In the genomic region with DNA sequence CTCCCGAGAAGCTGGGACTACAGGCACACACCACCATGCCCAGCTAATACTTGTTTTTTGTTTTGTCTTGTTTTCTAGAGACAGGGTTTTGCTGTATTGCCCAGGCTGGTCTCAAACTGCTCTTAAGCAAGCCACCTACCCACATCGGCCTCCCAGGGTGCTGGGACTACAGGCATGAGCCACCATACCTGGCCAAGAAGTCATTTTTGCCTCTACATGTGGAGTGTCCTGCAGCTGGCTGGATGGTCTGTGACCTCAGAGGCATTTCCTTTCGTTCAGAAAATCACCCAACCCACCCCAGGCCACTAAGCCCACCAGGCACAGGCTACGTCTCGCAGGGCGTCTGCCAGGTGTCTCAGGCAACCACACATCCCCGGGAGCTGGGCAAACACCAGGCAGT, we compare ENCODE assay signal across 15 cellular contexts. TPM values are rescaled to one million over a fixed set of nuclear protein-coding genes. Genes with fewer than 3 reads are reported as not detected.
DNase-seq lines count a peak whose midpoint lies in the region; ATAC-seq and TF ChIP-seq lines count a peak whose summit lies in the region.
"Had no signal": no experiment of that assay in that cellular context is flagged by ENCODE, and none has a peak within 500 bp of the region (broad histone marks: within the 10 kb centered on the region; RNA-seq: fewer than 3 reads in every experiment).

No MANE protein-coding gene starts in this region.

- no peak overlapping the region for H2BK15ac ChIP-seq in H9 (ENCODE audit: low read depth, low read length)
- no peak overlapping the region for H2BK15ac ChIP-seq in mesenchymal stem cell (ENCODE audit: low read depth, poor library complexity, severe bottlenecking)

- TF ChIP-seq EP300 in sigmoid colon (IDR thresholded peaks at IDR 0.05), result no peak

- no peak overlapping the region; the same call in 1 of the 2 replicates for H3K14ac ChIP-seq in H9 (ENCODE audit: insufficient read depth, low read length)
- no peak overlapping the region for H3K14ac ChIP-seq in mesenchymal stem cell (ENCODE audit: low read length in 2 of 2)

- peaks cover 2 to 14% of the 10 kb centered on the region in 2 experiments for H3K36me3 ChIP-seq in mesenchymal stem cell (ENCODE audit: control insufficient read depth in 1 of 2, insufficient read depth in 2 of 2, low read depth in 1 of 2, low read length in 2 of 2)
- no peaks in the 10 kb centered on the region for H3K36me3 ChIP-seq in sigmoid colon

- ATAC-seq in HG02840 (IDR thresholded peaks at IDR 0.05; ENCODE audit: low FRiP score, unreplicated experiment) (no peak), GM21528 (IDR thresholded peaks at IDR 0.05; ENCODE audit: low FRiP score, unreplicated experiment) (no peak), GM21447 (IDR thresholded peaks at IDR 0.05; ENCODE audit: unreplicated experiment) (no peak)
- ATAC-seq: CD8-positive, alpha-beta T cell had no signal

- H3K27me3 Mint-ChIP-seq in H9 (ENCODE audit: low read depth), result no peaks in the 10 kb centered on the region

- no peak overlapping the region for H3K56ac ChIP-seq in H9 (ENCODE audit: insufficient read length, low read depth, low read length)

- H2BK12ac ChIP-seq in H9 (ENCODE audit: insufficient read length, low read depth, low read length) (no peak overlapping the region), mesenchymal stem cell (ENCODE audit: low read length in 2 of 2) (peak overlapping the region in 1 of 2 experiments; percentile 45)

- H3K4me2 ChIP-seq in H9 (ENCODE audit: insufficient read depth, insufficient read length, low read length) (no peak overlapping the region), mesenchymal stem cell (ENCODE audit: low read length, poor library complexity, severe bottlenecking) (no peak overlapping the region)

- H3K79me2 ChIP-seq in H9 (ENCODE audit: insufficient read depth, low read length), result peaks cover 30% of the 10 kb centered on the region; the same call in 1 of the 2 replicates

- no peak overlapping the region for H4K91ac ChIP-seq in H9 (ENCODE audit: insufficient read length, low read depth, low read length)
- no peak overlapping the region for H4K91ac ChIP-seq in mesenchymal stem cell (ENCODE audit: low read length)

- peak; percentile 18 for DNase-seq in H9
- peak; percentile 60 for DNase-seq in coronary artery (ENCODE audit: low spot score)
- no peak for DNase-seq in mesenchymal stem cell
- peak; percentile 26 for DNase-seq in sigmoid colon
- DNase-seq in NCI-H510A (lab: John Stamatoyannopoulos, UW), result no peak
- DNase-seq: CD8-positive, alpha-beta T cell; COR-L47; DMS153; DMS79 treated with DMSO at 0.1 percent for 48 hours; GDM1; GM23248 had no signal

- H2BK120ac ChIP-seq in H9 (ENCODE audit: low read depth, low read length, poor library complexity, severe bottlenecking) (no peak overlapping the region), mesenchymal stem cell (ENCODE audit: low read depth, low read length) (peak overlapping the region; percentile 94)

- no peak for TF ChIP-seq CTCF in H9 (conservative IDR thresholded peaks at IDR 0.05)
- TF ChIP-seq CTCF in coronary artery (IDR thresholded peaks at IDR 0.05), result no peak
- no peak for TF ChIP-seq CTCF in sigmoid colon (IDR thresholded peaks at IDR 0.05)

- peaks cover 30 to 42% of the 10 kb centered on the region in 2 experiments for H3K4me1 Mint-ChIP-seq in H9

- no peak for TF ChIP-seq POLR2A in sigmoid colon (IDR thresholded peaks at IDR 0.05)

- intact Hi-C loops in sigmoid colon (cut with DNase I), result no loop called here

- H3K4ac ChIP-seq in H9 (ENCODE audit: low read depth, low read length) (no peak overlapping the region), mesenchymal stem cell (ENCODE audit: low read depth in 1 of 2, low read length in 2 of 2) (no peak overlapping the region)

- no peak overlapping the region for H4K5ac ChIP-seq in H9 (ENCODE audit: insufficient read length, low read depth, low read length)

- H3K36me3 Mint-ChIP-seq in H9 (ENCODE audit: insufficient read depth in 1 of 3, low read depth in 3 of 3), result peaks cover 10 to 39% (median 17%) of the 10 kb centered on the region in 3 experiments
- H3K36me3 Mint-ChIP-seq: CD14-positive monocyte; CD8-positive, alpha-beta T cell had no signal

- no CpG with 5 or more reads among the region's 7 CpGs for WGBS in H9 (ENCODE audit: extremely low coverage, insufficient read length, low lambda C conversion rate)
- 64% methylated on average over 6 of the region's 7 CpGs for WGBS in mesenchymal stem cell
- WGBS in sigmoid colon, 2 donors, result 79 to 93% methylated on average over 7 of the region's 7 CpGs

- H3K27ac Mint-ChIP-seq in H9, result no peak overlapping the region; a peak in 1 of 7 replicates
- H3K27ac Mint-ChIP-seq: CD14-positive monocyte; CD8-positive, alpha-beta T cell had no signal

- H3K9ac ChIP-seq in H9 (ENCODE audit: extremely low read depth, insufficient read length, low read length) (no peak overlapping the region), mesenchymal stem cell (ENCODE audit: low read length) (no peak overlapping the region)
- H3K9ac ChIP-seq: GM23248 had no signal

- no peaks in the 10 kb centered on the region for H3K9me3 Mint-ChIP-seq in H9
- H3K9me3 Mint-ChIP-seq: CD8-positive, alpha-beta T cell had no signal

- H3K4me3 Mint-ChIP-seq in H9, result no peak overlapping the region
- H3K4me3 Mint-ChIP-seq: CD14-positive monocyte; CD8-positive, alpha-beta T cell had no signal

- no peak overlapping the region for H2AFZ ChIP-seq in H9 (ENCODE audit: low read length)
- no peak overlapping the region for H2AFZ ChIP-seq in mesenchymal stem cell (ENCODE audit: low read depth, low read length)
- H2AFZ ChIP-seq: GM23248 had no signal

- no peak overlapping the region for H3K27ac ChIP-seq in H9 (ENCODE audit: insufficient read length, low read depth, low read length)
- H3K27ac ChIP-seq in coronary artery, result no peak overlapping the region
- H3K27ac ChIP-seq in mesenchymal stem cell (ENCODE audit: low read length, poor library complexity, severe bottlenecking), result no peak overlapping the region
- no peak overlapping the region for H3K27ac ChIP-seq in sigmoid colon
- H3K27ac ChIP-seq: GM23248 had no signal

- H3K23me2 ChIP-seq in H9 (ENCODE audit: insufficient read length, low read depth, low read length, poor library complexity, severe bottlenecking), result no peaks in the 10 kb centered on the region

- H2BK5ac ChIP-seq in H9 (ENCODE audit: insufficient read length, low read length) (no peak overlapping the region), mesenchymal stem cell (ENCODE audit: low read depth, low read length, poor library complexity, severe bottlenecking) (no peak overlapping the region)

- H3K27me3 ChIP-seq in H9 (ENCODE audit: insufficient read depth, low read length) (no peaks in the 10 kb centered on the region), mesenchymal stem cell (ENCODE audit: control insufficient read depth in 1 of 2, insufficient read depth in 1 of 2, low read length in 2 of 2) (no peaks in the 10 kb centered on the region), sigmoid colon (peaks cover 0 to 14% (median 0%) of the 10 kb centered on the region in 3 donors)

- H3K4me3 ChIP-seq in coronary artery (no peak overlapping the region), mesenchymal stem cell (ENCODE audit: insufficient read depth in 1 of 2, low read depth in 1 of 2, low read length in 2 of 2) (no peak overlapping the region), sigmoid colon (no peak overlapping the region)
- H3K4me3 ChIP-seq: GM23248 had no signal

- peaks cover 8% of the 10 kb centered on the region; the same call in 1 of the 2 replicates for H3K4me1 ChIP-seq in H9 (ENCODE audit: insufficient read depth, low read length)
- peaks cover 16% of the 10 kb centered on the region for H3K4me1 ChIP-seq in mesenchymal stem cell (ENCODE audit: control insufficient read depth, insufficient read depth, low read depth, low read length)
- no peaks in the 10 kb centered on the region for H3K4me1 ChIP-seq in sigmoid colon

- H4K8ac ChIP-seq in H9 (replicated peaks; ENCODE audit: insufficient read length, low read depth, low read length) (no peak overlapping the region), mesenchymal stem cell (ENCODE audit: low read length) (no peak overlapping the region)

- H4K20me1 ChIP-seq in H9 (ENCODE audit: control insufficient read depth, insufficient read depth, insufficient read length), result no peaks in the 10 kb centered on the region

- H3T11ph ChIP-seq in H9 (ENCODE audit: low read length), result no peak overlapping the region

- no peak overlapping the region for H2BK20ac ChIP-seq in H9 (ENCODE audit: low read depth, low read length, poor library complexity, severe bottlenecking)

- H3K18ac ChIP-seq in H9 (ENCODE audit: insufficient read length, low read depth, low read length), result no peak overlapping the region
- no peak overlapping the region for H3K18ac ChIP-seq in mesenchymal stem cell (ENCODE audit: low read depth in 1 of 2, low read length in 2 of 2)

- H2AK5ac ChIP-seq in H9 (ENCODE audit: insufficient read length, low read length), result no peak overlapping the region
- H2AK5ac ChIP-seq in mesenchymal stem cell (ENCODE audit: low read length, severe bottlenecking), result no peak overlapping the region

- H3K23ac ChIP-seq in H9 (ENCODE audit: insufficient read length, low read depth, low read length) (no peak overlapping the region), mesenchymal stem cell (ENCODE audit: low read length in 2 of 2) (no peak overlapping the region)

- no peaks in the 10 kb centered on the region for H3K9me3 ChIP-seq in H9 (ENCODE audit: control insufficient read depth, low read depth, low read length)
- no peaks in the 10 kb centered on the region for H3K9me3 ChIP-seq in mesenchymal stem cell (ENCODE audit: control insufficient read depth, low read length)
- no peaks in the 10 kb centered on the region for H3K9me3 ChIP-seq in sigmoid colon

- H3K79me1 ChIP-seq in H9 (ENCODE audit: insufficient read depth, low read depth, low read length, poor library complexity, severe bottlenecking), result peaks cover 12% of the 10 kb centered on the region
- peaks cover 17% of the 10 kb centered on the region for H3K79me1 ChIP-seq in mesenchymal stem cell (replicated peaks; ENCODE audit: low read length, poor library complexity, severe bottlenecking)

RNA-seq across cellular contexts. Expression of a gene that starts 12.8 kb away (rescaled TPM):
- total RNA-seq in H9 (2021) (22.1 and 23.8 TPM in 2 replicates), sigmoid colon (10 to 100 TPM in 3 of 4 donors, 1 to 10 TPM in 1; 8.0 to 43.8 (median 16.8) TPM)
- 30.3 TPM for polyA plus RNA-seq in mesenchymal stem cell (2013, experiment 1 of 2)
- polyA plus RNA-seq in mesenchymal stem cell (2013, experiment 2 of 2), result 30.2 TPM
- 1 to 10 TPM; 3.5 to 4.4 (median 3.6) TPM for polyA plus RNA-seq in sigmoid colon
- total RNA-seq: CD8-positive, alpha-beta T cell had no signal
- polyA plus RNA-seq: CD14-positive monocyte had no signal

Comparison
In these comparisons a context has a peak if more than half of its experiments do, and no peak if none do; other contexts are left out.
1. DNase-seq: peak in H9 (single experiment), coronary artery (single experiment) and sigmoid colon (single experiment); none in mesenchymal stem cell (single experiment) and NCI-H510A (single experiment).